8 cellular contexts compared by ENCODE assay signal in genomic region chr20:50169329-50169823, GRCh38. TPM values are rescaled to one million over a fixed set of nuclear protein-coding genes. Genes with fewer than 3 reads are reported as not detected.
A peak's percentile ranks its signal among the peaks of the same experiment; 100 is the strongest.
DNase-seq lines count a peak whose midpoint lies in the region; ATAC-seq and TF ChIP-seq lines count a peak whose summit lies in the region.

No MANE protein-coding gene starts in this region.

- H3K9me3 ChIP-seq in OCI-LY1 (ENCODE audit: low read length) (no peaks in the 10 kb centered on the region), esophagus squamous epithelium (no peaks in the 10 kb centered on the region), stomach (no peaks in the 10 kb centered on the region)

- no peaks in the 10 kb centered on the region for H3K79me2 ChIP-seq in OCI-LY1 (ENCODE audit: insufficient read depth, low read length)

- H3K4me1 Mint-ChIP-seq in HFFc6 (ENCODE audit: low read depth), result peaks cover 43% of the 10 kb centered on the region
- peaks cover 58% of the 10 kb centered on the region for H3K4me1 Mint-ChIP-seq in nephron progenitor cell

- H3K9me2 ChIP-seq in OCI-LY1 (ENCODE audit: low read depth, low read length), result no peaks in the 10 kb centered on the region

- no peaks in the 10 kb centered on the region for H4K20me1 ChIP-seq in OCI-LY1 (ENCODE audit: insufficient read depth, low read length)

- no peak overlapping the region for H2AFZ ChIP-seq in OCI-LY1 (ENCODE audit: low read length)

- H3K27ac Mint-ChIP-seq in HFFc6 (no peak overlapping the region; the same call in 1 of the 2 replicates), nephron progenitor cell (no peak overlapping the region)

- TF ChIP-seq CTCF in C4-2B (conservative IDR thresholded peaks at IDR 0.05), result peak; percentile 98
- peak; percentile 98 for TF ChIP-seq CTCF in HFFc6 (IDR thresholded peaks at IDR 0.05)
- TF ChIP-seq CTCF in OCI-LY1 (IDR thresholded peaks at IDR 0.05; ENCODE audit: low read length), result peak; percentile 94
- peak; percentile 89 to 98 (median 96) for TF ChIP-seq CTCF in esophagus squamous epithelium (IDR thresholded peaks at IDR 0.05)
- TF ChIP-seq CTCF in nephron progenitor cell (IDR thresholded peaks at IDR 0.05), result peak; percentile 87
- peak in 5 of 7 experiments; percentile 94 to 99 (median 97) for TF ChIP-seq CTCF in stomach (IDR thresholded peaks at IDR 0.05)

- H3K9me3 Mint-ChIP-seq in HFFc6 (no peaks in the 10 kb centered on the region), nephron progenitor cell (peaks cover 5% of the 10 kb centered on the region)

- H3K4me3 ChIP-seq in OCI-LY1 (ENCODE audit: low read depth, low read length, poor library complexity, severe bottlenecking), result no peak overlapping the region
- H3K4me3 ChIP-seq in esophagus squamous epithelium, result no peak overlapping the region
- H3K4me3 ChIP-seq in stomach, result no peak overlapping the region

- H3K36me3 Mint-ChIP-seq in HFFc6 (ENCODE audit: low read depth), result no peaks in the 10 kb centered on the region
- H3K36me3 Mint-ChIP-seq in nephron progenitor cell (ENCODE audit: low read depth), result peaks cover 6% of the 10 kb centered on the region

- DNase-seq in HFFc6 (peak; percentile 62), activated T-cell treated with anti-CD3 and anti-CD28 coated beads for 24 hours (ENCODE audit: low read depth) (peak; percentile 74), esophagus squamous epithelium (lab: John Stamatoyannopoulos, UW) (no peak), nephron progenitor cell (peak; percentile 80), stomach (peak; percentile 90)

- ATAC-seq in GM21528 (IDR thresholded peaks at IDR 0.05; ENCODE audit: low FRiP score, unreplicated experiment), result no peak

- TF ChIP-seq POLR2A in esophagus squamous epithelium (IDR thresholded peaks at IDR 0.05), result no peak
- TF ChIP-seq POLR2A in stomach (IDR thresholded peaks at IDR 0.05), result no peak

- H3K36me3 ChIP-seq in OCI-LY1 (ENCODE audit: insufficient read depth, low read length) (no peaks in the 10 kb centered on the region), esophagus squamous epithelium (no peaks in the 10 kb centered on the region), stomach (no peaks in the 10 kb centered on the region)

- H3K9ac ChIP-seq in OCI-LY1 (ENCODE audit: low read length), result no peak overlapping the region

- H3K27ac ChIP-seq in C4-2B (no peak overlapping the region), OCI-LY1 (ENCODE audit: low read depth, low read length, poor library complexity, severe bottlenecking) (no peak overlapping the region), esophagus squamous epithelium (no peak overlapping the region), stomach (no peak overlapping the region)

- TF ChIP-seq EP300 in stomach (IDR thresholded peaks at IDR 0.05), result no peak

- H3K4me3 Mint-ChIP-seq in HFFc6 (no peak overlapping the region), nephron progenitor cell (no peak overlapping the region)

- H3K27me3 ChIP-seq in OCI-LY1 (ENCODE audit: insufficient read depth, low read length) (no peaks in the 10 kb centered on the region), esophagus squamous epithelium (no peaks in the 10 kb centered on the region), stomach (no peaks in the 10 kb centered on the region)

- intact Hi-C loops in esophagus squamous epithelium (cut with DNase I), result loop anchor here (5.0 kb wide), 1 partner anchor 47 kb away; no protein-coding TSS in a partner anchor
- intact Hi-C loops in stomach (cut with DNase I; ENCODE audit: low total_unique reads), result no loop called here

- no peaks in the 10 kb centered on the region; the same call in 1 of the 2 replicates for H3K27me3 Mint-ChIP-seq in HFFc6 (ENCODE audit: insufficient read depth)
- peaks cover 10% of the 10 kb centered on the region for H3K27me3 Mint-ChIP-seq in nephron progenitor cell (ENCODE audit: low read depth, poor library complexity)

- no peaks in the 10 kb centered on the region for H3F3A ChIP-seq in OCI-LY1 (ENCODE audit: insufficient read depth, low read length)

- WGBS in esophagus squamous epithelium, 2 donors, result 13 to 17% methylated on average over 4 to 5 of the region's 5 CpGs
- 18 to 24% (median 19%) methylated on average over 5 of the region's 5 CpGs for WGBS in stomach, 5 donors

- H3K4me1 ChIP-seq in OCI-LY1 (ENCODE audit: insufficient read depth, low read length, severe bottlenecking) (peaks cover 9% of the 10 kb centered on the region), esophagus squamous epithelium (peaks cover 14 to 54% (median 23%) of the 10 kb centered on the region in 3 donors), stomach (peaks cover 22 to 51% (median 36%) of the 10 kb centered on the region in 4 donors)

- H3K4me2 ChIP-seq in OCI-LY1 (ENCODE audit: low read length), result no peak overlapping the region

RNA-seq across cellular contexts. Expression of gene PEDS1, which starts 15.9 kb away (rescaled TPM):
- total RNA-seq in HFFc6 (2021; fragmentation: NEBNext Ultra II Directional; extraction: Animal tissue kit (Norgen Biotek cat#: 25700)), result 10 to 100 TPM; 25.8 to 29.8 (median 27.8) TPM
- total RNA-seq in esophagus squamous epithelium, result 10 to 100 TPM; 32.8 to 54.0 (median 46.7) TPM
- 10 to 100 TPM in 3 of 5 donors, 1 to 10 TPM in 2; 1.8 to 79.4 (median 19.4) TPM for total RNA-seq in stomach
- polyA plus RNA-seq in stomach, result 10 to 100 TPM; 10.5 to 28.7 (median 15.5) TPM

RNA-seq across cellular contexts. Expression of gene CEBPB, which starts 21.3 kb away (rescaled TPM):
- 10 to 100 TPM; 57.9 to 62.8 (median 59.8) TPM for total RNA-seq in HFFc6 (2021; fragmentation: NEBNext Ultra II Directional; extraction: Animal tissue kit (Norgen Biotek cat#: 25700))
- total RNA-seq in esophagus squamous epithelium (10 to 100 TPM; 31.3 to 46.5 (median 38.2) TPM), stomach (100 to 1,000 TPM in 2 of 5 donors, 10 to 100 TPM in 3; 21.1 to 200 (median 37.1) TPM)
- polyA plus RNA-seq in stomach, result 10 to 100 TPM; 24.5 to 41.5 (median 30.2) TPM

RNA-seq across cellular contexts. Expression of gene UBE2V1, which starts 56.4 kb away (rescaled TPM):
- total RNA-seq in HFFc6 (2021; fragmentation: NEBNext Ultra II Directional; extraction: Animal tissue kit (Norgen Biotek cat#: 25700)), result 100 to 1,000 TPM; 192 to 242 (median 210) TPM
- total RNA-seq in esophagus squamous epithelium, result 10 to 100 TPM; 44.4 to 80.7 (median 63.4) TPM
- total RNA-seq in stomach, result 100 to 1,000 TPM in 1 of 5 donors, 10 to 100 TPM in 4; 52.6 to 111 (median 61.8) TPM
- 10 to 100 TPM; 64.7 to 90.3 (median 80.3) TPM for polyA plus RNA-seq in stomach
